In the genomic region with DNA sequence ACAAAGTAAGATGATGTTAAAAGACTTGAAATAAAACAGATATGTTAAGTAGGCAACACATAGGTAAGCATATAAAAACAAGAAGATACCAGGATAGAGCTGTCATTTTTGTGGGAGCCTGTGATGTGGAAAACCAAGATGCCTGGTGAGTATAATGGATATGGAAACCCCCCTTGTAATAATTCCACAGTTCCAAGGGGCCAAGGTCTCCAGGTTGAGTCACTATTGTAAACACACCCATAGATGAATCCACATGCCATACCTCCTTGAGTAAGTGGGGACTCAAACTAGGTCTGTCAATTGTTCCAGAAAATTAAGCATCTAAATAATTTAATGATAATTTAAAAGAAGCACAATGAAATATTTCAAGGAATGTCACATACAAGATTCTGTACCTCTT, we compare ENCODE assay signal across 1 cellular context.
TF ChIP-seq lines count a peak whose summit lies in the region.

No MANE protein-coding gene starts in this region.

TF ChIP-seq in HEK293, 187 proteins besides CTCF, POLR2A, EP300 and RAD21:
- TF ChIP-seq, protein P1, sequence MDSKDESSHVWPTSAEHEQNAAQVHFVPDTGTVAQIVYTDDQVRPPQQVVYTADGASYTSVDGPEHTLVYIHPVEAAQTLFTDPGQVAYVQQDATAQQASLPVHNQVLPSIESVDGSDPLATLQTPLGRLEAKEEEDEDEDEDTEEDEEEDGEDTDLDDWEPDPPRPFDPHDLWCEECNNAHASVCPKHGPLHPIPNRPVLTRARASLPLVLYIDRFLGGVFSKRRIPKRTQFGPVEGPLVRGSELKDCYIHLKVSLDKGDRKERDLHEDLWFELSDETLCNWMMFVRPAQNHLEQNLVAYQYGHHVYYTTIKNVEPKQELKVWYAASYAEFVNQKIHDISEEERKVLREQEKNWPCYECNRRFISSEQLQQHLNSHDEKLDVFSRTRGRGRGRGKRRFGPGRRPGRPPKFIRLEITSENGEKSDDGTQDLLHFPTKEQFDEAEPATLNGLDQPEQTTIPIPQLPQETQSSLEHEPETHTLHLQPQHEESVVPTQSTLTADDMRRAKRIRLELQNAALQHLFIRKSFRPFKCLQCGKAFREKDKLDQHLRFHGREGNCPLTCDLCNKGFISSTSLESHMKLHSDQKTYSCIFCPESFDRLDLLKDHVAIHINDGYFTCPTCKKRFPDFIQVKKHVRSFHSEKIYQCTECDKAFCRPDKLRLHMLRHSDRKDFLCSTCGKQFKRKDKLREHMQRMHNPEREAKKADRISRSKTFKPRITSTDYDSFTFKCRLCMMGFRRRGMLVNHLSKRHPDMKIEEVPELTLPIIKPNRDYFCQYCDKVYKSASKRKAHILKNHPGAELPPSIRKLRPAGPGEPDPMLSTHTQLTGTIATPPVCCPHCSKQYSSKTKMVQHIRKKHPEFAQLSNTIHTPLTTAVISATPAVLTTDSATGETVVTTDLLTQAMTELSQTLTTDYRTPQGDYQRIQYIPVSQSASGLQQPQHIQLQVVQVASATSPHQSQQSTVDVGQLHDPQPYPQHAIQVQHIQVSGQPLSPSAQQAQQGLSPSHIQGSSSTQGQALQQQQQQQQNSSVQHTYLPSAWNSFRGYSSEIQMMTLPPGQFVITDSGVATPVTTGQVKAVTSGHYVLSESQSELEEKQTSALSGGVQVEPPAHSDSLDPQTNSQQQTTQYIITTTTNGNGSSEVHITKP (tag by site-specific recombination; IDR thresholded peaks at IDR 0.05): peak; percentile 40; the same call in 1 of the 2 replicates
- TF ChIP-seq, protein P2, sequence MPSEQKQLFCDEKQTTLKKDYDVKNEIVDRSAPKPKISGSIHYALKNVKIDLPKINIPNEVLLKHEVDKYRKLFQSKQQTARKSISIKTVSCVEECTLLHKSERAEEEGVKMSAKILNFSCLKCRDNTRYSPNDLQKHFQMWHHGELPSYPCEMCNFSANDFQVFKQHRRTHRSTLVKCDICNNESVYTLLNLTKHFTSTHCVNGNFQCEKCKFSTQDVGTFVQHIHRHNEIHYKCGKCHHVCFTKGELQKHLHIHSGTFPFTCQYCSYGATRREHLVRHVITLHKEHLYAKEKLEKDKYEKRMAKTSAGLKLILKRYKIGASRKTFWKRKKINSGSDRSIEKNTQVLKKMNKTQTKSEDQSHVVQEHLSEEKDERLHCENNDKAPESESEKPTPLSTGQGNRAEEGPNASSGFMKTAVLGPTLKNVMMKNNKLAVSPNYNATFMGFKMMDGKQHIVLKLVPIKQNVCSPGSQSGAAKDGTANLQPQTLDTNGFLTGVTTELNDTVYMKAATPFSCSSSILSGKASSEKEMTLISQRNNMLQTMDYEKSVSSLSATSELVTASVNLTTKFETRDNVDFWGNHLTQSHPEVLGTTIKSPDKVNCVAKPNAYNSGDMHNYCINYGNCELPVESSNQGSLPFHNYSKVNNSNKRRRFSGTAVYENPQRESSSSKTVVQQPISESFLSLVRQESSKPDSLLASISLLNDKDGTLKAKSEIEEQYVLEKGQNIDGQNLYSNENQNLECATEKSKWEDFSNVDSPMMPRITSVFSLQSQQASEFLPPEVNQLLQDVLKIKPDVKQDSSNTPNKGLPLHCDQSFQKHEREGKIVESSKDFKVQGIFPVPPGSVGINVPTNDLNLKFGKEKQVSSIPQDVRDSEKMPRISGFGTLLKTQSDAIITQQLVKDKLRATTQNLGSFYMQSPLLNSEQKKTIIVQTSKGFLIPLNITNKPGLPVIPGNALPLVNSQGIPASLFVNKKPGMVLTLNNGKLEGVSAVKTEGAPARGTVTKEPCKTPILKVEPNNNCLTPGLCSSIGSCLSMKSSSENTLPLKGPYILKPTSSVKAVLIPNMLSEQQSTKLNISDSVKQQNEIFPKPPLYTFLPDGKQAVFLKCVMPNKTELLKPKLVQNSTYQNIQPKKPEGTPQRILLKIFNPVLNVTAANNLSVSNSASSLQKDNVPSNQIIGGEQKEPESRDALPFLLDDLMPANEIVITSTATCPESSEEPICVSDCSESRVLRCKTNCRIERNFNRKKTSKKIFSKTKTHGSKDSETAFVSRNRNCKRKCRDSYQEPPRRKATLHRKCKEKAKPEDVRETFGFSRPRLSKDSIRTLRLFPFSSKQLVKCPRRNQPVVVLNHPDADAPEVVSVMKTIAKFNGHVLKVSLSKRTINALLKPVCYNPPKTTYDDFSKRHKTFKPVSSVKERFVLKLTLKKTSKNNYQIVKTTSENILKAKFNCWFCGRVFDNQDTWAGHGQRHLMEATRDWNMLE (tag by site-specific recombination; conservative IDR thresholded peaks at IDR 0.05; ENCODE audit: low read depth): no peak
TF ChIP-seq in HEK293: peak in this region for 1.
